ENCODE assay signal across 19 cellular contexts in the genomic region with DNA sequence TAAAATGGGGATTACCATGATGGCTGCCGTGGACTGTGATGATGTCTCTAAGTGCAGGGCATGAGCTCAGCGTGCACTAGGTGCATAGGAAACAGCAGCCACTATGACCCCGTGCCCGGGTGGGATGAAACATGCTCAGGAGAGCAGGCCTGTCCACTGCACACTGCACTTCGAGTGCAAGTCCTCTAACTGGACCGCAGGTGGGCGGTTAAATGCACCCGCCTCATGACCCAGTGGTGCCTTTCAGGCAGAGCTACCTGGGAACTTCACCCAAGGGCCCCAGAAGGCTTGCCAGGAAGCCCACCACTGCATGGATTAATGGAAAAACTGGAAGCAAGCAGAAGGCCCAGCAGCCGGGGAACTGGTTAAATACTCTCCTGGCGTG. TPM values are rescaled to one million over a fixed set of nuclear protein-coding genes. Genes with fewer than 3 reads are reported as not detected.
DNase-seq lines count a peak whose midpoint lies in the region; ATAC-seq, FAIRE-seq and TF ChIP-seq lines count a peak whose summit lies in the region.
"Had no signal": no experiment of that assay in that cellular context is flagged by ENCODE, and none has a peak within 500 bp of the region (broad histone marks: within the 10 kb centered on the region; RNA-seq: fewer than 3 reads in every experiment).

No MANE protein-coding gene starts in this region.

- H3K27me3 Mint-ChIP-seq in T-helper 17 cell = peaks cover 4% of the 10 kb centered on the region

- no peak for DNase-seq in HepG2 (ENCODE audit: low spot score)
- no peak for DNase-seq in right lobe of liver
- DNase-seq in T-helper 17 cell = no peak
- no peak for DNase-seq in left colon
- no peak for DNase-seq in tibial artery
- DNase-seq in hepatic stellate cell (ENCODE audit: low spot score) = no peak
- DNase-seq in globus pallidus (ENCODE audit: low spot score) = no peak
- DNase-seq in HEK293T (ENCODE audit: extremely low spot score) = no peak
- DNase-seq: ACHN; CD4-positive, alpha-beta memory T cell; GF-D8; NCI-H1048; NCI-H2227 treated with DMSO at 0.1 percent for 48 hours; NCI-H524 treated with DMSO at 0.1 percent for 48 hours; OCI-M1; RPMI8226 had no signal

- H3K79me2 ChIP-seq in HepG2 (ENCODE audit: insufficient read depth, low read length) = no peaks in the 10 kb centered on the region

- TF ChIP-seq EP300 in HepG2 (IDR thresholded peaks at IDR 0.05; ENCODE audit: low read depth in 2 of 2, low read length in 2 of 2) (no peak), HepG2 (CRISPR knock-in tag; IDR thresholded peaks at IDR 0.05; ENCODE audit: borderline replicate concordance) (no peak)

- POLR2A ChIA-PET in HepG2 (lab: Yijun Ruan, JAX) = interaction anchor here (0.8 to 2.8 kb wide), 3 partner anchors 26 to 85 kb away, joined by 3 to 13 read pairs (median 3); no protein-coding TSS in a partner anchor
- POLR2A ChIA-PET in HEK293T (lab: Yijun Ruan, JAX) = interaction anchor here (1.3 to 2.6 kb wide), 4 partner anchors 75 to 91 kb away, joined by 3 to 12 read pairs (median 5); no protein-coding TSS in a partner anchor

- no peak overlapping the region for H2AFZ ChIP-seq in HepG2 (ENCODE audit: low read length)

- peaks cover 3% of the 10 kb centered on the region for H3K36me3 Mint-ChIP-seq in T-helper 17 cell (ENCODE audit: low read depth)

- no peak overlapping the region for H3K4me3 ChIP-seq in HepG2 (replicated peaks in 1 of 3; ENCODE audit: insufficient read depth in 1 of 3, low read depth in 2 of 3, low read length in 3 of 3)
- no peak overlapping the region for H3K4me3 ChIP-seq in right lobe of liver
- no peak overlapping the region for H3K4me3 ChIP-seq in tibial artery
- H3K4me3 ChIP-seq: HAP-1, SJSA1 had no signal

- CTCF ChIA-PET in HepG2 (lab: Yijun Ruan, JAX; ENCODE audit: low intra/inter-chr PET ratio, low total read pairs) (interaction anchor here (1.9 to 4.1 kb wide), 3 partner anchors 61 to 82 kb away, joined by 8 to 81 read pairs (median 53); a partner anchor contains a TSS), HEK293T (lab: Yijun Ruan, JAX) (interaction anchor here (1.0 to 2.7 kb wide), 3 partner anchors 61 to 85 kb away, joined by 4 to 21 read pairs (median 4); no protein-coding TSS in a partner anchor)

- WGBS in HepG2 (ENCODE audit: low lambda C conversion rate) = 80% methylated on average over 7 of the region's 10 CpGs
- WGBS in right lobe of liver (ENCODE audit: insufficient coverage, low coverage, low lambda C conversion rate, missing lambda C conversion rate) = 52% methylated on average over 2 of the region's 10 CpGs

- no peak overlapping the region for H3K4me2 ChIP-seq in HepG2 (ENCODE audit: low read depth, low read length)

- TF ChIP-seq RAD21 in HepG2 (CRISPR knock-in tag; IDR thresholded peaks at IDR 0.05) = no peak

- no peak overlapping the region for H3K27ac ChIP-seq in HepG2 (ENCODE audit: extremely low read length, insufficient read depth, low read length)
- H3K27ac ChIP-seq in right lobe of liver = no peak overlapping the region
- H3K27ac ChIP-seq in tibial artery = peak overlapping the region; percentile 72 to 79
- H3K27ac ChIP-seq: SJSA1 had no signal

- no peaks in the 10 kb centered on the region for H3K27me3 ChIP-seq in HepG2 (ENCODE audit: control insufficient read depth in 1 of 2, insufficient read depth in 2 of 2, low read length in 2 of 2)
- H3K27me3 ChIP-seq in right lobe of liver = no peaks in the 10 kb centered on the region
- no peaks in the 10 kb centered on the region for H3K27me3 ChIP-seq in tibial artery
- H3K27me3 ChIP-seq: SJSA1 had no signal

- intact Hi-C loops in HepG2 (cut with micrococcal nuclease; ENCODE audit: unreplicated experiment) = loop anchor here (5.0 kb wide), 1 partner anchor 517 kb away; no protein-coding TSS in a partner anchor
- intact Hi-C loops in right lobe of liver (cut with DNase I) = no loop called here
- intact Hi-C loops in left colon (cut with DNase I, micrococcal nuclease) = loop anchor here (2.0 to 5.0 kb wide), 2 partner anchors 78 to 80 kb away; no protein-coding TSS in a partner anchor
- intact Hi-C loops in tibial artery (cut with DNase I; ENCODE audit: low total_unique reads) = no loop called here

- TF ChIP-seq CTCF in HepG2 (CRISPR knock-in tag; IDR thresholded peaks at IDR 0.05) = no peak
- TF ChIP-seq CTCF in right lobe of liver (IDR thresholded peaks at IDR 0.05) = no peak
- TF ChIP-seq CTCF in tibial artery (IDR thresholded peaks at IDR 0.05) = no peak

- H3K27ac Mint-ChIP-seq in T-helper 17 cell = peak overlapping the region; percentile 56

- no peak for TF ChIP-seq POLR2A in HepG2 (IDR thresholded peaks at IDR 0.05; ENCODE audit: insufficient read depth in 1 of 2, low read depth in 2 of 2, low read length in 2 of 2)
- TF ChIP-seq POLR2A in right lobe of liver (IDR thresholded peaks at IDR 0.05) = no peak

- 0 out of 3 replicates have a peak, but pooled peaks have one; percentile 3 for ATAC-seq in HepG2
- no peak for ATAC-seq in right lobe of liver
- no peak for ATAC-seq in T-helper 17 cell
- ATAC-seq in left colon = peak; percentile 12

- peaks cover 7 to 18% of the 10 kb centered on the region in 2 experiments; a peak in 4 of 5 replicates for H3K36me3 ChIP-seq in HepG2 (replicated peaks in 1 of 2; ENCODE audit: control insufficient read depth in 1 of 2, insufficient read depth in 2 of 2, low read length in 2 of 2)
- H3K36me3 ChIP-seq in right lobe of liver = no peaks in the 10 kb centered on the region
- peaks cover 3 to 22% (median 16%) of the 10 kb centered on the region in 3 donors for H3K36me3 ChIP-seq in tibial artery

- H3K4me1 ChIP-seq in HepG2 (ENCODE audit: insufficient read depth, low read length) (peaks cover 38% of the 10 kb centered on the region), right lobe of liver (peaks cover 0 to 4% (median 0%) of the 10 kb centered on the region in 4 donors), tibial artery (peaks cover 0 to 36% (median 31%) of the 10 kb centered on the region in 4 donors)

- in situ Hi-C loops in HepG2 (cut with HindIII; ENCODE audit: extremely low pct_ligation_motif_present, low pct_unique_long_range_greater_than_20kb) = loop anchor here (5.0 kb wide), 1 partner anchor 63 kb away; a partner anchor contains a TSS

- FAIRE-seq in HepG2 (lab: Jason Lieb, UNC) = no peak
- FAIRE-seq: HTR-8/SVneo had no signal

- no peak overlapping the region for H3K9ac ChIP-seq in HepG2 (ENCODE audit: insufficient read depth, low read depth, low read length)

- peak overlapping the region; percentile 66 for H3K4me3 Mint-ChIP-seq in T-helper 17 cell

- no peaks in the 10 kb centered on the region for H3K9me3 ChIP-seq in HepG2 (ENCODE audit: low read length)
- H3K9me3 ChIP-seq in right lobe of liver = no peaks in the 10 kb centered on the region
- no peaks in the 10 kb centered on the region for H3K9me3 ChIP-seq in T-helper 17 cell (ENCODE audit: control insufficient read depth, low read length, poor library complexity, severe bottlenecking)
- H3K9me3 ChIP-seq in tibial artery = no peaks in the 10 kb centered on the region
- H3K9me3 ChIP-seq: HAP-1, SJSA1 had no signal

- peaks cover 7% of the 10 kb centered on the region for H3K4me1 Mint-ChIP-seq in T-helper 17 cell

- BruUV-seq in HepG2 (replicated peaks; lab: Mats Ljungman, UMichigan) = no TSS peak

- no peaks in the 10 kb centered on the region for H4K20me1 ChIP-seq in HepG2 (ENCODE audit: insufficient read depth, low read length)

TF ChIP-seq in HepG2, 621 proteins besides CTCF, POLR2A, EP300 and RAD21 (continues in another document):
- no peak for TF ChIP-seq FIP1L1 (IDR thresholded peaks at IDR 0.05; ENCODE audit: borderline replicate concordance, insufficient read depth, low read depth, low read length)
- TF ChIP-seq, protein P1, sequence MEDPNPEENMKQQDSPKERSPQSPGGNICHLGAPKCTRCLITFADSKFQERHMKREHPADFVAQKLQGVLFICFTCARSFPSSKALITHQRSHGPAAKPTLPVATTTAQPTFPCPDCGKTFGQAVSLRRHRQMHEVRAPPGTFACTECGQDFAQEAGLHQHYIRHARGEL (CRISPR knock-in tag; IDR thresholded peaks at IDR 0.05) = no peak
- TF ChIP-seq AKAP8 (CRISPR knock-in tag; IDR thresholded peaks at IDR 0.05) = no peak
- TF ChIP-seq HMG20A (CRISPR knock-in tag; IDR thresholded peaks at IDR 0.05; ENCODE audit: borderline replicate concordance) = no peak

TF ChIP-seq in HEK293T, 16 proteins besides CTCF, POLR2A, EP300 and RAD21 (continues in another document):
- TF ChIP-seq FOXM1 (IDR thresholded peaks at IDR 0.05; ENCODE audit: borderline replicate concordance) (no peak), SP1 (IDR thresholded peaks at IDR 0.05) (no peak), CTBP1 (IDR thresholded peaks at IDR 0.05; ENCODE audit: borderline replicate concordance) (no peak), ARNT (IDR thresholded peaks at IDR 0.05) (no peak), NFRKB (IDR thresholded peaks at IDR 0.05) (no peak), L3MBTL2 (conservative IDR thresholded peaks at IDR 0.05) (no peak), BHLHE40 (IDR thresholded peaks at IDR 0.05; ENCODE audit: borderline replicate concordance) (no peak), LEF1 (IDR thresholded peaks at IDR 0.05; ENCODE audit: borderline replicate concordance) (no peak)

RNA-seq across cellular contexts. Expression of a gene that starts 34.0 kb away (rescaled TPM):
- total RNA-seq in HepG2 (2016; rRNA removed; fragmentation: Illumina TruSeq; extraction: Trizol) = 1.6 and 4.3 TPM in 2 replicates
- 0.79 and 1.0 TPM in 2 replicates for total RNA-seq in HepG2 (2016; cell fraction: cytosol; rRNA removed; fragmentation: Illumina TruSeq; extraction: Trizol; ENCODE audit: low read depth)
- total RNA-seq in HepG2 (2016; cell fraction: insoluble cytoplasmic fraction; rRNA removed; fragmentation: Illumina TruSeq; extraction: Trizol) = 1.7 and 3.8 TPM in 2 replicates
- 2.3 and 2.6 TPM in 2 replicates for total RNA-seq in HepG2 (2016; cell fraction: membrane; rRNA removed; fragmentation: Illumina TruSeq; extraction: Trizol)
- 4.3 and 4.4 TPM in 2 replicates for total RNA-seq in HepG2 (2016; cell fraction: nucleus; rRNA removed; fragmentation: Illumina TruSeq; extraction: Trizol)
- 40.7 and 47.7 TPM in 2 replicates for polyA plus RNA-seq in HepG2 (2011; rRNA removed)
- 43.8 and 46.4 TPM in 2 replicates for polyA plus RNA-seq in HepG2 (2011; cell fraction: cytosol; rRNA removed)
- polyA plus RNA-seq in HepG2 (2011; cell fraction: nucleus; rRNA removed) = 49.0 and 56.6 TPM in 2 replicates
- 26.9 and 29.1 TPM in 2 replicates for polyA plus RNA-seq in HepG2 (2012)
- polyA plus RNA-seq in HepG2 (2016; cell fraction: cytosol; fragmentation: Illumina TruSeq; extraction: Trizol; ENCODE audit: low read depth) = 4.3 and 5.2 TPM in 2 replicates
- 19.3 and 22.7 TPM in 2 replicates for polyA plus RNA-seq in HepG2 (2016; cell fraction: insoluble cytoplasmic fraction; fragmentation: Illumina TruSeq; extraction: Trizol; ENCODE audit: low read depth)
- 3.2 and 3.3 TPM in 2 replicates for polyA plus RNA-seq in HepG2 (2016; cell fraction: membrane; fragmentation: Illumina TruSeq; extraction: Trizol; ENCODE audit: low read depth)
- polyA plus RNA-seq in HepG2 (2016; cell fraction: nucleus; fragmentation: Illumina TruSeq; extraction: Trizol; ENCODE audit: insufficient read depth, low read depth) = 26.1 and 26.5 TPM in 2 replicates
- 30.4 and 51.6 TPM in 2 replicates for polyA minus RNA-seq in HepG2 (2011; rRNA and poly(A)+ RNA removed; ENCODE audit: low replicate concordance)
- polyA minus RNA-seq in HepG2 (2011; cell fraction: cytosol; rRNA and poly(A)+ RNA removed) = 17.5 and 20.8 TPM in 2 replicates
- 17.8 and 23.6 TPM in 2 replicates for polyA minus RNA-seq in HepG2 (2011; cell fraction: nucleus; rRNA and poly(A)+ RNA removed)
- 1 to 10 TPM; 3.5 to 8.3 (median 5.1) TPM for total RNA-seq in right lobe of liver
- total RNA-seq in T-helper 17 cell = 10 to 100 TPM; 27.3 to 35.0 TPM
- 10 to 100 TPM; 93.3 to 94.0 TPM for total RNA-seq in left colon

Comparison
In these comparisons a context has a peak if more than half of its experiments do, and no peak if none do; other contexts are left out.
1. ATAC-seq: peak in HepG2 (single experiment) and left colon (single experiment); none in right lobe of liver (0 of 4) and T-helper 17 cell (single experiment).
2. intact Hi-C loops: an anchor here in HepG2 (5.0 kb wide) and left colon (2.0 to 5.0 kb wide); none called in right lobe of liver and tibial artery.
3. H3K27ac ChIP-seq: peak in tibial artery (2 of 2); none in HepG2 (single experiment) and right lobe of liver (0 of 3).